ENCODE assay signal across 20 cellular contexts in genomic region chr6:165577556-165577955, GRCh38.
DNase-seq lines count a peak whose midpoint lies in the region; ATAC-seq, FAIRE-seq and TF ChIP-seq lines count a peak whose summit lies in the region.
"Had no signal": no experiment of that assay in that cellular context is flagged by ENCODE, and none has a peak within 500 bp of the region (broad histone marks: within the 10 kb centered on the region; RNA-seq: fewer than 3 reads in every experiment).

No MANE protein-coding gene starts in this region.

- peak overlapping the region; percentile 97 for H3K27ac ChIP-seq in Panc1 (ENCODE audit: low read length)
- no peak overlapping the region for H3K27ac ChIP-seq in kidney (ENCODE audit: low read depth in 2 of 2, low read length in 2 of 2)
- H3K27ac ChIP-seq in neuronal stem cell (replicated peaks; ENCODE audit: low read length) = no peak overlapping the region
- H3K27ac ChIP-seq: BLaER1 treated with 17β-estradiol and CSF1 and Interleukin-3, amounts not matched to agents 10 nM and 100 nM; C4-2B had no signal

- H3K4me1 ChIP-seq in Panc1 (ENCODE audit: control insufficient read depth, insufficient read depth, low read length) (peaks cover 46% of the 10 kb centered on the region), kidney (ENCODE audit: control insufficient read depth in 1 of 2, insufficient read depth in 1 of 2, low read depth in 1 of 2, low read length in 2 of 2) (peaks cover 4 to 8% of the 10 kb centered on the region in 2 donors), neuronal stem cell (ENCODE audit: control insufficient read depth in 2 of 2, insufficient read depth in 1 of 2, low read depth in 1 of 2, low read length in 2 of 2) (peaks cover 7% of the 10 kb centered on the region in 2 donors), BE2C (no peaks in the 10 kb centered on the region)
- H3K4me1 ChIP-seq: BLaER1 treated with 17β-estradiol and CSF1 and Interleukin-3, amounts not matched to agents 10 nM and 100 nM had no signal

- H3K23ac ChIP-seq in neuronal stem cell (ENCODE audit: low read depth, low read length, poor library complexity) = no peak overlapping the region

- H2BK5ac ChIP-seq in neuronal stem cell (ENCODE audit: low read length) = no peak overlapping the region

- H2AK5ac ChIP-seq in neuronal stem cell (ENCODE audit: low read depth, low read length) = no peak overlapping the region

- H2BK120ac ChIP-seq in neuronal stem cell (ENCODE audit: low read depth, low read length) = no peak overlapping the region

- H3K18ac ChIP-seq in neuronal stem cell (ENCODE audit: low read length) = peak overlapping the region; percentile 13

- H3K9me3 ChIP-seq in Panc1 (ENCODE audit: control insufficient read depth, insufficient read depth, low read depth, low read length) (peaks cover 2% of the 10 kb centered on the region; the same call in 1 of the 2 replicates), kidney (ENCODE audit: control insufficient read depth in 1 of 2, low read length in 2 of 2) (no peaks in the 10 kb centered on the region), neuronal stem cell (replicated peaks in 1 of 2; ENCODE audit: control insufficient read depth in 2 of 2, insufficient read depth in 1 of 2, low read depth in 1 of 2, low read length in 2 of 2) (peaks cover 3 to 7% of the 10 kb centered on the region in 2 donors), BE2C (no peaks in the 10 kb centered on the region)
- H3K9me3 ChIP-seq: Caco-2 had no signal

- TF ChIP-seq CTCF in Panc1 (IDR thresholded peaks at IDR 0.05) (no peak), kidney (IDR thresholded peaks at IDR 0.05; ENCODE audit: borderline replicate concordance, extremely low read depth, insufficient read depth) (no peak), BE2C (IDR thresholded peaks at IDR 0.05; ENCODE audit: low read depth, low read length) (no peak)

- peak overlapping the region; percentile 23 for H3K14ac ChIP-seq in neuronal stem cell (ENCODE audit: low read length)

- no peak overlapping the region for H4K8ac ChIP-seq in neuronal stem cell (ENCODE audit: low read depth, low read length)

- WGBS in neuronal stem cell (ENCODE audit: extremely low coverage in 2 of 2, insufficient read length in 2 of 2, insufficient replicate concordance in 1 of 2), 2 donors = no CpG with 5 or more reads among the region's 13 CpGs

- no TSS peak for BruUV-seq in Panc1 (replicated peaks; lab: Mats Ljungman, UMichigan)

- intact Hi-C loops in Panc1 (cut with micrococcal nuclease; ENCODE audit: unreplicated experiment) (no loop called here), kidney (cut with DNase I) (no loop called here)

- CTCF ChIA-PET in Panc1 (lab: Charles Lee) = no interaction called here

- H3K4me3 ChIP-seq in Panc1 (ENCODE audit: low read depth in 2 of 2, low read length in 2 of 2) = no peak overlapping the region
- no peak overlapping the region for H3K4me3 ChIP-seq in kidney (ENCODE audit: low read length in 2 of 2)
- H3K4me3 ChIP-seq in neuronal stem cell (ENCODE audit: low read length in 2 of 2) = peak overlapping the region in 1 of 2 donors; percentile 39
- no peak overlapping the region for H3K4me3 ChIP-seq in BE2C (ENCODE audit: low read depth, low read length)
- H3K4me3 ChIP-seq: BLaER1 treated with 17β-estradiol and CSF1 and Interleukin-3, amounts not matched to agents 10 nM and 100 nM had no signal

- H2BK12ac ChIP-seq in neuronal stem cell (ENCODE audit: low read length) = peak overlapping the region; percentile 5

- no peak for FAIRE-seq in kidney (lab: Jason Lieb, UNC)
- FAIRE-seq: A204.1, D721Med, G401.6, GM12891 had no signal

- in situ Hi-C loops in Panc1 (cut with HindIII; ENCODE audit: low pct_unique_long_range_greater_than_20kb, low sequenced_read_pairs) = no loop called here

- no peak for ATAC-seq in Panc1
- ATAC-seq in HG03159 (IDR thresholded peaks at IDR 0.05; ENCODE audit: unreplicated experiment) = no peak
- ATAC-seq: CD8-positive, alpha-beta T cell had no signal

- no peak overlapping the region for H2BK15ac ChIP-seq in neuronal stem cell (ENCODE audit: low read length)

- no peak overlapping the region for H2AFZ ChIP-seq in neuronal stem cell (ENCODE audit: low read length)

- H3K36me3 ChIP-seq in Panc1 (ENCODE audit: control insufficient read depth, insufficient read depth, low read length) = no peaks in the 10 kb centered on the region
- H3K36me3 ChIP-seq in kidney (ENCODE audit: control insufficient read depth in 1 of 2, insufficient read depth in 2 of 2, low read length in 2 of 2) = no peaks in the 10 kb centered on the region
- H3K36me3 ChIP-seq in neuronal stem cell (replicated peaks in 1 of 2; ENCODE audit: control insufficient read depth in 2 of 2, insufficient read depth in 2 of 2, low read length in 2 of 2) = no peaks in the 10 kb centered on the region
- H3K36me3 ChIP-seq in BE2C = no peaks in the 10 kb centered on the region
- H3K36me3 ChIP-seq: BLaER1 treated with 17β-estradiol and CSF1 and Interleukin-3, amounts not matched to agents 10 nM and 100 nM had no signal

- H3K4me2 ChIP-seq in neuronal stem cell (ENCODE audit: insufficient read depth, low read length, poor library complexity, severe bottlenecking) = no peak overlapping the region
- H3K4me2 ChIP-seq: BLaER1 treated with 17β-estradiol and CSF1 and Interleukin-3, amounts not matched to agents 10 nM and 100 nM had no signal

- POLR2A ChIA-PET in Panc1 (lab: Charles Lee) = no interaction called here

- H3K27me3 ChIP-seq in Panc1 (ENCODE audit: control insufficient read depth, insufficient read depth, low read length) (no peaks in the 10 kb centered on the region), neuronal stem cell (ENCODE audit: control insufficient read depth in 3 of 3, insufficient read depth in 3 of 3, low read depth in 1 of 3, low read length in 3 of 3) (no peaks in the 10 kb centered on the region), BE2C (no peaks in the 10 kb centered on the region)
- H3K27me3 ChIP-seq: BLaER1 treated with 17β-estradiol and CSF1 and Interleukin-3, amounts not matched to agents 10 nM and 100 nM had no signal

- H4K91ac ChIP-seq in neuronal stem cell (ENCODE audit: low read depth, low read length, poor library complexity) = no peak overlapping the region

- no peak overlapping the region for H3K9ac ChIP-seq in kidney (ENCODE audit: low read length in 2 of 2)
- H3K9ac ChIP-seq in neuronal stem cell (ENCODE audit: low read depth, low read length, poor library complexity) = no peak overlapping the region
- H3K9ac ChIP-seq: BLaER1 treated with 17β-estradiol and CSF1 and Interleukin-3, amounts not matched to agents 10 nM and 100 nM had no signal

- peaks cover 4% of the 10 kb centered on the region for H3K79me1 ChIP-seq in neuronal stem cell (ENCODE audit: low read depth, low read length)

- H3K4ac ChIP-seq in neuronal stem cell (ENCODE audit: low read length) = no peak overlapping the region

- DNase-seq in Panc1 (ENCODE audit: low read depth, low spot score) (no peak), kidney (peak; percentile 39), neuronal stem cell (ENCODE audit: low spot score) (no peak), NCI-H526 treated with DMSO at 0.1 percent for 48 hours (lab: John Stamatoyannopoulos, UW) (no peak), BE2C (no peak)
- DNase-seq: 8988T; ACHN; Caco-2; Calu3; CD4-positive, alpha-beta T cell; CD8-positive, alpha-beta T cell; DMS79 treated with DMSO at 0.1 percent for 48 hours; GF-D8 had no signal
